1 cellular context compared by ENCODE assay signal in genomic region chr7:27150568-27151340, GRCh38.
TF ChIP-seq lines count a peak whose summit lies in the region.

No MANE protein-coding gene starts in this region.

TF ChIP-seq in IMR-90, 13 proteins besides CTCF, POLR2A, EP300 and RAD21:
- TF ChIP-seq MAFK (IDR thresholded peaks at IDR 0.05; ENCODE audit: low read depth, low read length) (no peak), NFE2L2 (IDR thresholded peaks at IDR 0.05; ENCODE audit: low read depth, low read length) (no peak), BHLHE40 (IDR thresholded peaks at IDR 0.05; ENCODE audit: low read depth, low read length) (peak; percentile 58), FOS (IDR thresholded peaks at IDR 0.05; ENCODE audit: low read depth, low read length) (no peak), SMC3 (IDR thresholded peaks at IDR 0.05; ENCODE audit: low read depth, low read length) (peak; percentile 51; the same call in 1 of the 2 replicates), CHD1 (IDR thresholded peaks at IDR 0.05; ENCODE audit: low read depth, low read length) (no peak), MXI1 (IDR thresholded peaks at IDR 0.05; ENCODE audit: borderline replicate concordance, low read depth, low read length) (no peak), RCOR1 (IDR thresholded peaks at IDR 0.05; ENCODE audit: insufficient replicate concordance, low read length) (no peak)
